1 cellular context compared by ENCODE assay signal in genomic region chr3:78878789-78879515, GRCh38.
TF ChIP-seq lines count a peak whose summit lies in the region.

No MANE protein-coding gene starts in this region.

TF ChIP-seq in HepG2, 621 proteins besides CTCF, POLR2A, EP300 and RAD21 (continued from another document and continues in another):
- no peak for TF ChIP-seq DMTF1 (CRISPR knock-in tag; IDR thresholded peaks at IDR 0.05)
- no peak for TF ChIP-seq ETV5 (CRISPR knock-in tag; IDR thresholded peaks at IDR 0.05; ENCODE audit: borderline replicate concordance)
- no peak for TF ChIP-seq ZNF276 (CRISPR knock-in tag; IDR thresholded peaks at IDR 0.05; ENCODE audit: low read depth)
- TF ChIP-seq NFYB (CRISPR knock-in tag; IDR thresholded peaks at IDR 0.05) = no peak
- no peak for TF ChIP-seq PPARG (CRISPR knock-in tag; conservative IDR thresholded peaks at IDR 0.05)
- no peak for TF ChIP-seq RBM22 (optimal IDR thresholded peaks at IDR 0.05; ENCODE audit: low read length)
- TF ChIP-seq RERE (CRISPR knock-in tag; IDR thresholded peaks at IDR 0.05; ENCODE audit: low read depth) = no peak
- no peak for TF ChIP-seq ZC3H4 (CRISPR knock-in tag; IDR thresholded peaks at IDR 0.05; ENCODE audit: borderline replicate concordance)
- no peak for TF ChIP-seq TFDP2 (CRISPR knock-in tag; IDR thresholded peaks at IDR 0.05)
- TF ChIP-seq ZBTB25 (CRISPR knock-in tag; IDR thresholded peaks at IDR 0.05) = no peak
- TF ChIP-seq ZNF484 (CRISPR knock-in tag; IDR thresholded peaks at IDR 0.05; ENCODE audit: borderline replicate concordance, low read depth) = no peak
- no peak for TF ChIP-seq ZNF124 (CRISPR knock-in tag; IDR thresholded peaks at IDR 0.05)
- TF ChIP-seq NR0B2 (CRISPR knock-in tag; IDR thresholded peaks at IDR 0.05) = no peak
- TF ChIP-seq ZNF780A (CRISPR knock-in tag; IDR thresholded peaks at IDR 0.05) = no peak
- no peak for TF ChIP-seq SOX6 (IDR thresholded peaks at IDR 0.05)
- peak; percentile 33; the same call in 1 of the 2 replicates for TF ChIP-seq SOX6 (CRISPR knock-in tag; IDR thresholded peaks at IDR 0.05)
- peak; percentile 66 for TF ChIP-seq PAXIP1 (CRISPR knock-in tag; conservative IDR thresholded peaks at IDR 0.05)
- TF ChIP-seq ZNF33A (CRISPR knock-in tag; IDR thresholded peaks at IDR 0.05; ENCODE audit: borderline replicate concordance) = no peak
- TF ChIP-seq ZMYM2 (CRISPR knock-in tag; IDR thresholded peaks at IDR 0.05) = no peak
- TF ChIP-seq ZNF772 (CRISPR knock-in tag; IDR thresholded peaks at IDR 0.05) = no peak
- no peak for TF ChIP-seq HIVEP1 (CRISPR knock-in tag; IDR thresholded peaks at IDR 0.05)
- TF ChIP-seq TEF (CRISPR knock-in tag; IDR thresholded peaks at IDR 0.05) = no peak
- TF ChIP-seq ZNF224 (CRISPR knock-in tag; IDR thresholded peaks at IDR 0.05) = no peak
- TF ChIP-seq CAMTA2 (CRISPR knock-in tag; IDR thresholded peaks at IDR 0.05; ENCODE audit: borderline replicate concordance) = no peak
- TF ChIP-seq ZNF891 (CRISPR knock-in tag; IDR thresholded peaks at IDR 0.05) = no peak
- TF ChIP-seq MXD3 (CRISPR knock-in tag; IDR thresholded peaks at IDR 0.05) = no peak
- TF ChIP-seq AGO2 (optimal IDR thresholded peaks at IDR 0.05; ENCODE audit: low read depth, low read length) = no peak
- no peak for TF ChIP-seq ZFP41 (CRISPR knock-in tag; IDR thresholded peaks at IDR 0.05; ENCODE audit: borderline replicate concordance)
- no peak for TF ChIP-seq ZNF367 (CRISPR knock-in tag; IDR thresholded peaks at IDR 0.05; ENCODE audit: borderline replicate concordance)
- no peak for TF ChIP-seq FOXM1 (CRISPR knock-in tag; IDR thresholded peaks at IDR 0.05)
- no peak for TF ChIP-seq PHF8 (CRISPR knock-in tag; IDR thresholded peaks at IDR 0.05)
- no peak for TF ChIP-seq UBTF (CRISPR knock-in tag; IDR thresholded peaks at IDR 0.05)
- no peak for TF ChIP-seq FIP1L1 (IDR thresholded peaks at IDR 0.05; ENCODE audit: borderline replicate concordance, insufficient read depth, low read depth, low read length)
- TF ChIP-seq CHD2 (IDR thresholded peaks at IDR 0.05; ENCODE audit: low read depth, low read length) = no peak
- TF ChIP-seq ZBTB42 (CRISPR knock-in tag; IDR thresholded peaks at IDR 0.05) = no peak
- 0 out of 2 replicates have a peak, but pooled peaks have one; percentile 16 for TF ChIP-seq BCL6 (CRISPR knock-in tag; IDR thresholded peaks at IDR 0.05)
- no peak for TF ChIP-seq ZMAT3 (CRISPR knock-in tag; conservative IDR thresholded peaks at IDR 0.05)
- TF ChIP-seq RARA (CRISPR knock-in tag; IDR thresholded peaks at IDR 0.05) = 0 out of 2 replicates have a peak, but pooled peaks have one; percentile 8
- TF ChIP-seq FOXA3 (CRISPR knock-in tag; IDR thresholded peaks at IDR 0.05) = peak; percentile 65
- TF ChIP-seq SOX13 (IDR thresholded peaks at IDR 0.05) = no peak
- TF ChIP-seq SOX13 (CRISPR knock-in tag; conservative IDR thresholded peaks at IDR 0.05 in 1 of 2, IDR thresholded peaks at IDR 0.05 in 1 of 2) = peak in 1 of 2 experiments; percentile 62; a peak in 2 of 4 replicates
